In the genomic region with DNA sequence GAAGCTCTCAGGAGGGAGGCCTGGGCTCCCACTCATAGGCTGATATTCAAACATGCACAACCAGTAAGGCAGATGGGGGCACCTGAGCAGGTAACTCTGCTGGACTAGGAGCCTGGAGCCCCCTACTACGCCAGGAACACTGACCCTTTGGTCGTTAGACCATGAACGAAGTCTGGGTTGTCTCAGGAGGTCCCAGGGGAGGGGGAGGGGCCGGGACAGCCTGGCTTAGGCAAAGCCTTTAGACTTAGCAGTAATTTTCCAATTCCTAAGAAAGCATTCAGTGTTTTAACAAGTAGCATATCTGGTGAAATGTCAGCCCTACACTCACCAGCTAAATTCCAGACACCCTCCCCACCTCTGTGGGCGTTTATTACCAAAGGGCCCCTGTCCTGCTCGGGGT, we compare ENCODE assay signal across 15 cellular contexts.
A peak's percentile ranks its signal among the peaks of the same experiment; 100 is the strongest.
DNase-seq lines count a peak whose midpoint lies in the region; ATAC-seq lines count a peak whose summit lies in the region.
"Had no signal": no experiment of that assay in that cellular context is flagged by ENCODE, and none has a peak within 500 bp of the region (broad histone marks: within the 10 kb centered on the region; RNA-seq: fewer than 3 reads in every experiment).

No MANE protein-coding gene starts in this region.

- H3K27me3 ChIP-seq in right cardiac atrium (ENCODE audit: control insufficient read depth, insufficient read depth) = no peaks in the 10 kb centered on the region

- WGBS in right cardiac atrium = 44% methylated on average over 6 of the region's 6 CpGs

- DNase-seq in NCI-H82 (lab: John Stamatoyannopoulos, UW) = peak; percentile 39
- DNase-seq in NCI-H82 treated with DMSO at 0.1 percent for 48 hours (lab: John Stamatoyannopoulos, UW; ENCODE audit: unreplicated experiment) = no peak
- DNase-seq in SK-N-DZ (ENCODE audit: low spot score) = peak; percentile 42
- DNase-seq in right cardiac atrium = peak in 2 of 3 donors; percentile 26 to 43
- DNase-seq in GDM1 (lab: John Stamatoyannopoulos, UW) = no peak
- no peak for DNase-seq in activated T-helper 1 cell treated with anti-CD3 and anti-CD28 coated beads, Interleukin-12 subunit alpha, Interleukin-12 subunit beta, Interleukin-2, Interleukin-4 antibody, amounts not matched to agents 30 ng/mL and 10 ng/mL and 1 ng/mL, durations not matched to agents 14 hours and 24 hours and 36 hours (ENCODE audit: low spot score)
- DNase-seq: C1 segment of cervical spinal cord; Calu3; CD4-positive, alpha-beta T cell; DMS 273 treated with DMSO at 0.1 percent for 48 hours; GM23248; H7 had no signal

- no peaks in the 10 kb centered on the region for H3K27me3 Mint-ChIP-seq in activated T-helper 1 cell treated with anti-CD3 and anti-CD28 coated beads, Interleukin-12 subunit alpha, Interleukin-12 subunit beta, Interleukin-2, Interleukin-4 antibody, amounts not matched to agents 30 ng/mL and 10 ng/mL and 1 ng/mL, durations not matched to agents 14 hours and 24 hours and 36 hours (ENCODE audit: insufficient read depth)

- no peaks in the 10 kb centered on the region for H3K36me3 Mint-ChIP-seq in activated T-helper 1 cell treated with anti-CD3 and anti-CD28 coated beads, Interleukin-12 subunit alpha, Interleukin-12 subunit beta, Interleukin-2, Interleukin-4 antibody, amounts not matched to agents 30 ng/mL and 10 ng/mL and 1 ng/mL, durations not matched to agents 14 hours and 24 hours and 36 hours (ENCODE audit: low read depth)

- H3K4me1 ChIP-seq in right cardiac atrium (ENCODE audit: control insufficient read depth, insufficient read depth, low read length) = no peaks in the 10 kb centered on the region

- H3K4me3 Mint-ChIP-seq in activated T-helper 1 cell treated with anti-CD3 and anti-CD28 coated beads, Interleukin-12 subunit alpha, Interleukin-12 subunit beta, Interleukin-2, Interleukin-4 antibody, amounts not matched to agents 30 ng/mL and 10 ng/mL and 1 ng/mL, durations not matched to agents 14 hours and 24 hours and 36 hours = no peak overlapping the region
- H3K4me3 Mint-ChIP-seq: CD4-positive, alpha-beta T cell had no signal

- no peaks in the 10 kb centered on the region for H3K4me1 Mint-ChIP-seq in activated T-helper 1 cell treated with anti-CD3 and anti-CD28 coated beads, Interleukin-12 subunit alpha, Interleukin-12 subunit beta, Interleukin-2, Interleukin-4 antibody, amounts not matched to agents 30 ng/mL and 10 ng/mL and 1 ng/mL, durations not matched to agents 14 hours and 24 hours and 36 hours (ENCODE audit: low read depth)

- no peak overlapping the region for H3K27ac Mint-ChIP-seq in activated T-helper 1 cell treated with anti-CD3 and anti-CD28 coated beads, Interleukin-12 subunit alpha, Interleukin-12 subunit beta, Interleukin-2, Interleukin-4 antibody, amounts not matched to agents 30 ng/mL and 10 ng/mL and 1 ng/mL, durations not matched to agents 14 hours and 24 hours and 36 hours
- H3K27ac Mint-ChIP-seq: CD4-positive, alpha-beta T cell had no signal

- no peak for ATAC-seq in right cardiac atrium
- no peak for ATAC-seq in activated CD4-positive, CD25-positive, alpha-beta regulatory T cell treated with anti-CD3 and anti-CD28 coated beads, Interleukin-2, amount 50 U/mL, for 24 hours
- ATAC-seq: GM12878 had no signal

- intact Hi-C loops in right cardiac atrium (cut with DNase I) = no loop called here
- intact Hi-C loops in activated T-helper 1 cell treated with anti-CD3 and anti-CD28 coated beads, Interleukin-12 subunit alpha, Interleukin-12 subunit beta, Interleukin-2, Interleukin-4 antibody, amounts not matched to agents 30 ng/mL and 10 ng/mL and 1 ng/mL, durations not matched to agents 14 hours and 24 hours and 36 hours (cut with micrococcal nuclease) = no loop called here

- no peaks in the 10 kb centered on the region for H3K9me3 Mint-ChIP-seq in activated T-helper 1 cell treated with anti-CD3 and anti-CD28 coated beads, Interleukin-12 subunit alpha, Interleukin-12 subunit beta, Interleukin-2, Interleukin-4 antibody, amounts not matched to agents 30 ng/mL and 10 ng/mL and 1 ng/mL, durations not matched to agents 14 hours and 24 hours and 36 hours
- H3K9me3 Mint-ChIP-seq: CD4-positive, alpha-beta T cell had no signal

- no peaks in the 10 kb centered on the region for H3K9me3 ChIP-seq in right cardiac atrium (ENCODE audit: control insufficient read depth, low read length)

- H3K4me3 ChIP-seq in right cardiac atrium (ENCODE audit: low read length) = no peak overlapping the region
- H3K4me3 ChIP-seq: GM12878, GM23248 had no signal

- no peak overlapping the region for H3K27ac ChIP-seq in right cardiac atrium (ENCODE audit: low read length)
- H3K27ac ChIP-seq: 22Rv1, GM23248 had no signal

Comparison
In these comparisons a context has a peak if more than half of its experiments do, and no peak if none do; other contexts are left out.
1. DNase-seq: peak in NCI-H82 (single experiment), SK-N-DZ (single experiment) and right cardiac atrium (2 of 3); none in NCI-H82 treated with DMSO at 0.1 percent for 48 hours (single experiment), GDM1 (single experiment) and activated T-helper 1 cell treated with anti-CD3 and anti-CD28 coated beads, Interleukin-12 subunit alpha, Interleukin-12 subunit beta, Interleukin-2, Interleukin-4 antibody, amounts not matched to agents 30 ng/mL and 10 ng/mL and 1 ng/mL, durations not matched to agents 14 hours and 24 hours and 36 hours (single experiment).